1 cellular context compared by ENCODE assay signal in the genomic region with DNA sequence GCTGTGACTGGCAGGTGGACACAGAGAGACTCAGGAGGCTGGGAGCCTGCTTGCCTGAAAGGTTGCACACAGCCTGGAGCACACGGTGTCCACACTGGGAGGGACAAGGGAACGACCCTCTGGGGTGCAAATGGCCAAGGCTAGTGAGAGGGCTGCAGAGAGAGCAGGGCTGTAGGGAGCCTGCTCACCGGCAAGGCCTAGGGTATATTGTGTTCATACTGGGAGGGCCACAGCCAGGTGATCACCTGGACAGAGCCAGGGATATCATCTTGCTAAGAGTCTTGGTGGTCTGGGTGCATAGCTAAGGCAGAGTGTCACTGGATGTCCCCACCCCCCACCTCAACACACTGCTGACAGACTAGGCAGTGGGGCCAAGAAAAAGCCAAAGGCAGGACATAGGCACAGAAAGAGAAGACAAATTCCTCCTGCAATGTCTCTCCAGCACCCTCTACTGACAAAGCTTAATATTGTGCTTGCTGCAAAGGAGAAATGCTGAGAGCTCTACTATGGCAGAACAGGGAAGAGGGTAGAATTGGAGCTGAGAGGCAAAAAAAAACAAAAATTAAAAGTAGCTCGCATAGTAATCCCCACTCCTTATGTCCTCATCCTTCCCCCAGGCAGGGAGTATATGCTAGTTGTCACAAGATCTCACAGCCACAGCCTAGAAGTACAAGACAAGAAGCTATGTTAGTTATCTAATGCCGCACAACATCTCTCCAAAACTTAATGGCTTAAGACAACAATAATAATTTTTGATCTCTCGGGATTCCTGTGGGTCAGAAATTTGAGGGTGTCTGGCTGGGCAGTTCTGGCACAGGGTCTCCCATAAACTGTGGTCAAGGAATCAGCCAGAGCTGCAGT.
TF ChIP-seq lines count a peak whose summit lies in the region.

No MANE protein-coding gene starts in this region.

TF ChIP-seq in H1, 55 proteins besides CTCF, POLR2A, EP300 and RAD21:
- no peak for TF ChIP-seq PHF8 (conservative IDR thresholded peaks at IDR 0.05; ENCODE audit: low read depth, low read length)
- no peak for TF ChIP-seq CBX5 (IDR thresholded peaks at IDR 0.05; ENCODE audit: low read depth, low read length)
- TF ChIP-seq RBBP5 (IDR thresholded peaks at IDR 0.05; ENCODE audit: borderline replicate concordance, low read depth, low read length): no peak
- TF ChIP-seq SIN3A (conservative IDR thresholded peaks at IDR 0.05 in 1 of 2, IDR thresholded peaks at IDR 0.05 in 1 of 2; ENCODE audit: low read depth in 1 of 2, low read length in 2 of 2): no peak
- no peak for TF ChIP-seq FOSL1 (IDR thresholded peaks at IDR 0.05; ENCODE audit: insufficient read depth, low read depth, low read length)
- 0 out of 2 replicates have a peak, but pooled peaks have one; percentile 9 for TF ChIP-seq TEAD4 (IDR thresholded peaks at IDR 0.05; ENCODE audit: low read depth, low read length)
- TF ChIP-seq HDAC2 (IDR thresholded peaks at IDR 0.05; ENCODE audit: borderline replicate concordance in 1 of 2, low read depth in 2 of 2, low read length in 2 of 2): no peak
